ENCODE assay signal across 18 cellular contexts in genomic region chr6:4344317-4344899, GRCh38.
DNase-seq lines count a peak whose midpoint lies in the region; ATAC-seq lines count a peak whose summit lies in the region.
"Had no signal": no experiment of that assay in that cellular context is flagged by ENCODE, and none has a peak within 500 bp of the region (broad histone marks: within the 10 kb centered on the region; RNA-seq: fewer than 3 reads in every experiment).

No MANE protein-coding gene starts in this region.

- peaks cover 5 to 27% (median 20%) of the 10 kb centered on the region in 5 donors for H3K27me3 Mint-ChIP-seq in naive thymus-derived CD4-positive, alpha-beta T cell

- POLR2A ChIA-PET in naive thymus-derived CD4-positive, alpha-beta T cell (lab: Charles Lee) = no interaction called here

- DNase-seq in SIG-M5 treated with dmso at 0.1 percent for 504 hours (lab: John Stamatoyannopoulos, UW; ENCODE audit: unreplicated experiment) = peak; percentile 14
- DNase-seq in SIG-M5 (lab: John Stamatoyannopoulos, UW) = no peak
- DNase-seq in MV-4-11 (lab: John Stamatoyannopoulos, UW) = peak; percentile 83
- peak; percentile 72 for DNase-seq in brain pericyte (ENCODE audit: low read depth, low spot score)
- DNase-seq in smooth muscle cell of the brain vasculature (ENCODE audit: low read depth, low spot score) = peak; percentile 73
- DNase-seq in hippocampal formation (lab: John Stamatoyannopoulos, UW) = no peak
- no peak for DNase-seq in naive thymus-derived CD4-positive, alpha-beta T cell
- DNase-seq in NCI-H2196 treated with DMSO at 0.1 percent for 48 hours (lab: John Stamatoyannopoulos, UW; ENCODE audit: unreplicated experiment) = no peak
- DNase-seq: activated T-cell treated with anti-CD3 and anti-CD28 coated beads for 4 hours, DMS79 treated with DMSO at 0.1 percent for 48 hours, dorsolateral prefrontal cortex, left cardiac atrium, nephron progenitor cell, Right ventricle myocardium superior, spleen, transverse colon had no signal

- no peaks in the 10 kb centered on the region for H3K4me1 ChIP-seq in naive thymus-derived CD4-positive, alpha-beta T cell (ENCODE audit: control insufficient read depth in 2 of 2, insufficient read depth in 2 of 2, low read length in 2 of 2)
- H3K4me1 ChIP-seq: spleen had no signal

- H3K9me3 ChIP-seq in naive thymus-derived CD4-positive, alpha-beta T cell (ENCODE audit: control insufficient read depth in 2 of 3, low read length in 3 of 3) = no peaks in the 10 kb centered on the region
- H3K9me3 ChIP-seq: A549, gastroesophageal sphincter, spleen, transverse colon had no signal

- H3K27ac ChIP-seq in naive thymus-derived CD4-positive, alpha-beta T cell (ENCODE audit: low read depth, low read length) = no peak overlapping the region
- H3K27ac ChIP-seq: dorsolateral prefrontal cortex, gastroesophageal sphincter, spleen, transverse colon had no signal

- no peaks in the 10 kb centered on the region for H3K9me3 Mint-ChIP-seq in naive thymus-derived CD4-positive, alpha-beta T cell

- no peaks in the 10 kb centered on the region for H3K36me3 ChIP-seq in naive thymus-derived CD4-positive, alpha-beta T cell (ENCODE audit: control insufficient read depth in 2 of 3, insufficient read depth in 3 of 3, low read length in 3 of 3)
- H3K36me3 ChIP-seq: gastroesophageal sphincter, spleen, transverse colon had no signal

- no peak overlapping the region for H3K27ac Mint-ChIP-seq in naive thymus-derived CD4-positive, alpha-beta T cell
- H3K27ac Mint-ChIP-seq: nephron progenitor cell had no signal

- no peak overlapping the region for H3K4me3 ChIP-seq in naive thymus-derived CD4-positive, alpha-beta T cell (ENCODE audit: low read length)
- H3K4me3 ChIP-seq: A549, dorsolateral prefrontal cortex, gastroesophageal sphincter, spleen, transverse colon had no signal

- intact Hi-C loops in naive thymus-derived CD4-positive, alpha-beta T cell (cut with micrococcal nuclease) = no loop called here

- H3K27me3 ChIP-seq in naive thymus-derived CD4-positive, alpha-beta T cell (ENCODE audit: control insufficient read depth in 2 of 2, insufficient read depth in 2 of 2, low read length in 2 of 2) = no peaks in the 10 kb centered on the region
- H3K27me3 ChIP-seq: gastroesophageal sphincter, spleen, transverse colon had no signal

- ATAC-seq in naive thymus-derived CD4-positive, alpha-beta T cell = no peak
- ATAC-seq: A549, gastroesophageal sphincter, left cardiac atrium had no signal

- H3K4me1 Mint-ChIP-seq in naive thymus-derived CD4-positive, alpha-beta T cell = no peaks in the 10 kb centered on the region

- H3K36me3 Mint-ChIP-seq in naive thymus-derived CD4-positive, alpha-beta T cell = no peaks in the 10 kb centered on the region

- CTCF ChIA-PET in naive thymus-derived CD4-positive, alpha-beta T cell (lab: Charles Lee) = no interaction called here

- H3K4me3 Mint-ChIP-seq in naive thymus-derived CD4-positive, alpha-beta T cell = no peak overlapping the region
- H3K4me3 Mint-ChIP-seq: nephron progenitor cell had no signal

Comparison
In these comparisons a context has a peak if more than half of its experiments do, and no peak if none do; other contexts are left out.
1. DNase-seq: peak in SIG-M5 treated with dmso at 0.1 percent for 504 hours (single experiment), MV-4-11 (single experiment), brain pericyte (single experiment) and smooth muscle cell of the brain vasculature (single experiment); none in SIG-M5 (single experiment), hippocampal formation (0 of 2), naive thymus-derived CD4-positive, alpha-beta T cell (0 of 9) and NCI-H2196 treated with DMSO at 0.1 percent for 48 hours (single experiment).